Comparison of ENCODE assay signal across 28 cellular contexts in genomic region chr16:19021747-19022146, GRCh38.
"Had no signal": no experiment of that assay in that cellular context is flagged by ENCODE, and none has a peak within 500 bp of the region (broad histone marks: within the 10 kb centered on the region; RNA-seq: fewer than 3 reads in every experiment).

No MANE protein-coding gene starts in this region.

- H3K9me3 Mint-ChIP-seq: stimulated activated effector memory CD8-positive, alpha-beta T cell treated with anti-CD3 and anti-CD28 coated beads, Interleukin-12 subunit alpha, Interleukin-12 subunit beta, amount 100 ng/mL, for 72 hours; stimulated activated memory B cell treated with anti-CD40 and anti-IgM and Interleukin-4, amounts not matched to agents 10 μg/mL and 1 μg/mL and 100 μg/mL, for 72 hours; stimulated activated naive CD8-positive, alpha-beta T cell treated with anti-CD3 and anti-CD28 coated beads, Interleukin-15, amount 100 ng/mL, for 72 hours; stimulated activated naive CD8-positive, alpha-beta T cell treated with anti-CD3 and anti-CD28 coated beads, Interleukin-15, Interleukin-2, amounts not matched to agents 100 ng/mL and 50 ng/mL, for 24 hours; type B pancreatic cell had no signal

- DNase-seq: stimulated activated CD4-positive, alpha-beta T cell treated with anti-CD3 and anti-CD28 coated beads, Interleukin-2, amount 100 ng/mL, for 48 hours; stimulated activated CD4-positive, alpha-beta T cell treated with anti-CD3 and anti-CD28 coated beads, Interleukin-4, amount 100 ng/mL, for 1 hour; stimulated activated CD4-positive, alpha-beta T cell treated with anti-CD3 and anti-CD28 coated beads, Interleukin-4, amount 100 ng/mL, for 24 hours; stimulated activated CD4-positive, alpha-beta T cell treated with anti-CD3 and anti-CD28 coated beads, Interleukin-4, amount 100 ng/mL, for 4 hours; stimulated activated CD8-positive, alpha-beta memory T cell treated with anti-CD3 and anti-CD28 coated beads, Interleukin-4, amount 100 ng/mL, for 48 hours; stimulated activated naive B cell treated with anti-CD40 and anti-IgM and Interleukin-4, amounts not matched to agents 10 μg/mL and 1 μg/mL and 100 μg/mL, for 72 hours; stimulated activated naive CD4-positive, alpha-beta T cell; stimulated activated naive CD4-positive, alpha-beta T cell treated with Interleukin-2 at 50 U/mL for 16 hours; stimulated activated naive CD8-positive, alpha-beta T cell treated with anti-CD3 and anti-CD28 coated beads, Interleukin-15, amount 100 ng/mL, for 72 hours; stimulated activated naive CD8-positive, alpha-beta T cell treated with anti-CD3 and anti-CD28 coated beads, Interleukin-15, Interleukin-2, amounts not matched to agents 100 U/mL and 50 U/mL, for 24 hours; stomach; substantia nigra; testis; thyroid gland; tibial artery; transverse colon; upper lobe of left lung; upper lobe of right lung; uterus had no signal

- H3K27me3 Mint-ChIP-seq: stimulated activated memory B cell treated with anti-CD40 and anti-IgM and Interleukin-4, amounts not matched to agents 10 μg/mL and 1 μg/mL and 100 μg/mL, for 72 hours; stimulated activated naive CD8-positive, alpha-beta T cell treated with anti-CD3 and anti-CD28 coated beads, Interleukin-15, amount 100 ng/mL, for 72 hours; stimulated activated naive CD8-positive, alpha-beta T cell treated with anti-CD3 and anti-CD28 coated beads, Interleukin-15, Interleukin-2, amounts not matched to agents 100 ng/mL and 50 ng/mL, for 24 hours; type B pancreatic cell had no signal

- H3K9me3 ChIP-seq: suprapubic skin, testis, thoracic aorta, thyroid gland, tibial artery, transverse colon, upper lobe of left lung, upper lobe of right lung, uterus, vagina had no signal

- H3K27ac ChIP-seq: stomach, suprapubic skin, testis, thoracic aorta, thyroid gland, tibial artery, tibial nerve, transverse colon, upper lobe of left lung, upper lobe of right lung, uterus, vagina had no signal

- ATAC-seq: stimulated activated effector memory CD8-positive, alpha-beta T cell treated with anti-CD3 and anti-CD28 coated beads, Interleukin-12 subunit alpha, Interleukin-12 subunit beta, amount 100 ng/mL, for 72 hours; stimulated activated memory B cell treated with anti-CD40 and anti-IgM and Interleukin-4, amounts not matched to agents 10 μg/mL and 1 μg/mL and 100 μg/mL, for 72 hours; stimulated activated naive B cell treated with anti-CD40 and anti-IgM and Interleukin-4, amounts not matched to agents 10 μg/mL and 1 μg/mL and 100 μg/mL, for 72 hours; stimulated activated naive CD8-positive, alpha-beta T cell treated with anti-CD3 and anti-CD28 coated beads, Interleukin-15, amount 100 ng/mL, for 72 hours; stimulated activated naive CD8-positive, alpha-beta T cell treated with anti-CD3 and anti-CD28 coated beads, Interleukin-15, Interleukin-2, amounts not matched to agents 100 U/mL and 50 U/mL, for 24 hours; upper lobe of right lung had no signal

- H3K4me1 Mint-ChIP-seq: stimulated activated effector memory CD8-positive, alpha-beta T cell treated with anti-CD3 and anti-CD28 coated beads, Interleukin-12 subunit alpha, Interleukin-12 subunit beta, amount 100 ng/mL, for 72 hours; stimulated activated memory B cell treated with anti-CD40 and anti-IgM and Interleukin-4, amounts not matched to agents 10 μg/mL and 1 μg/mL and 100 μg/mL, for 72 hours; stimulated activated naive B cell treated with anti-CD40 and anti-IgM and Interleukin-4, amounts not matched to agents 10 μg/mL and 1 μg/mL and 100 μg/mL, for 72 hours; stimulated activated naive CD8-positive, alpha-beta T cell treated with anti-CD3 and anti-CD28 coated beads, Interleukin-15, amount 100 ng/mL, for 72 hours had no signal

- H3K4me3 ChIP-seq: stomach, suprapubic skin, testis, thoracic aorta, thyroid gland, tibial artery, tibial nerve, transverse colon, upper lobe of left lung, upper lobe of right lung, uterus, vagina had no signal

- H3K4me1 ChIP-seq: stomach, suprapubic skin, testis, thyroid gland, tibial artery, tibial nerve, transverse colon, upper lobe of left lung, upper lobe of right lung, uterus, vagina had no signal

- H3K27ac Mint-ChIP-seq: stimulated activated effector memory CD8-positive, alpha-beta T cell treated with anti-CD3 and anti-CD28 coated beads, Interleukin-12 subunit alpha, Interleukin-12 subunit beta, amount 100 ng/mL, for 72 hours; stimulated activated memory B cell treated with anti-CD40 and anti-IgM and Interleukin-4, amounts not matched to agents 10 μg/mL and 1 μg/mL and 100 μg/mL, for 72 hours; stimulated activated naive B cell treated with anti-CD40 and anti-IgM and Interleukin-4, amounts not matched to agents 10 μg/mL and 1 μg/mL and 100 μg/mL, for 72 hours; stimulated activated naive CD8-positive, alpha-beta T cell treated with anti-CD3 and anti-CD28 coated beads, Interleukin-15, amount 100 ng/mL, for 72 hours; stimulated activated naive CD8-positive, alpha-beta T cell treated with anti-CD3 and anti-CD28 coated beads, Interleukin-15, Interleukin-2, amounts not matched to agents 100 ng/mL and 50 ng/mL, for 24 hours; type B pancreatic cell had no signal

- FAIRE-seq: urothelium cell line had no signal

- H3K27me3 ChIP-seq: stomach, suprapubic skin, testis, thyroid gland, tibial artery, tibial nerve, transverse colon, upper lobe of left lung, upper lobe of right lung, uterus, vagina had no signal

- H3K36me3 Mint-ChIP-seq: stimulated activated effector memory CD8-positive, alpha-beta T cell treated with anti-CD3 and anti-CD28 coated beads, Interleukin-12 subunit alpha, Interleukin-12 subunit beta, amount 100 ng/mL, for 72 hours; stimulated activated memory B cell treated with anti-CD40 and anti-IgM and Interleukin-4, amounts not matched to agents 10 μg/mL and 1 μg/mL and 100 μg/mL, for 72 hours; stimulated activated naive B cell treated with anti-CD40 and anti-IgM and Interleukin-4, amounts not matched to agents 10 μg/mL and 1 μg/mL and 100 μg/mL, for 72 hours; type B pancreatic cell had no signal

- H3K36me3 ChIP-seq: thoracic aorta, thyroid gland, tibial artery, transverse colon, upper lobe of right lung, uterus, vagina had no signal

- H3K4me3 Mint-ChIP-seq: stimulated activated effector memory CD8-positive, alpha-beta T cell treated with anti-CD3 and anti-CD28 coated beads, Interleukin-12 subunit alpha, Interleukin-12 subunit beta, amount 100 ng/mL, for 72 hours; stimulated activated memory B cell treated with anti-CD40 and anti-IgM and Interleukin-4, amounts not matched to agents 10 μg/mL and 1 μg/mL and 100 μg/mL, for 72 hours; stimulated activated naive B cell treated with anti-CD40 and anti-IgM and Interleukin-4, amounts not matched to agents 10 μg/mL and 1 μg/mL and 100 μg/mL, for 72 hours; stimulated activated naive CD8-positive, alpha-beta T cell treated with anti-CD3 and anti-CD28 coated beads, Interleukin-15, amount 100 ng/mL, for 72 hours; stimulated activated naive CD8-positive, alpha-beta T cell treated with anti-CD3 and anti-CD28 coated beads, Interleukin-15, Interleukin-2, amounts not matched to agents 100 ng/mL and 50 ng/mL, for 24 hours; type B pancreatic cell had no signal
